ENCODE assay signal across 19 cellular contexts in genomic region chr9:35529156-35529823, GRCh38.
A peak's percentile ranks its signal among the peaks of the same experiment; 100 is the strongest.
DNase-seq lines count a peak whose midpoint lies in the region.
"Had no signal": no experiment of that assay in that cellular context is flagged by ENCODE, and none has a peak within 500 bp of the region (broad histone marks: within the 10 kb centered on the region; RNA-seq: fewer than 3 reads in every experiment).

No MANE protein-coding gene starts in this region.

- peak overlapping the region; percentile 32 for H3K4me3 ChIP-seq in rectal smooth muscle tissue (ENCODE audit: low read length)
- H3K4me3 ChIP-seq: body of pancreas, prostate gland had no signal

- no peaks in the 10 kb centered on the region for H3K36me3 ChIP-seq in rectal smooth muscle tissue (ENCODE audit: control insufficient read depth, insufficient read depth, low read length)
- H3K36me3 ChIP-seq: prostate gland, WERI-Rb-1 had no signal

- H3K4me1 ChIP-seq in rectal smooth muscle tissue (ENCODE audit: control insufficient read depth, insufficient read depth, low read length) = peaks cover 10% of the 10 kb centered on the region

- H3K27ac ChIP-seq in rectal smooth muscle tissue (ENCODE audit: low read depth, low read length) = peak overlapping the region; percentile 15
- H3K27ac ChIP-seq: prostate gland, WERI-Rb-1 had no signal

- no peaks in the 10 kb centered on the region for H3K27me3 ChIP-seq in rectal smooth muscle tissue (ENCODE audit: control insufficient read depth, insufficient read depth, low read length)
- H3K27me3 ChIP-seq: body of pancreas had no signal

- DNase-seq in CD1c-positive myeloid dendritic cell (ENCODE audit: extremely low spot score) (peak; percentile 12), NCI-H526 treated with DMSO at 0.1 percent for 48 hours (lab: John Stamatoyannopoulos, UW) (peak; percentile 45), inferior parietal cortex (ENCODE audit: extremely low spot score) (peak; percentile 54), NCI-H1092 (lab: John Stamatoyannopoulos, UW) (no peak), NCI-H146 (lab: John Stamatoyannopoulos, UW) (no peak), GM19238 (ENCODE audit: insufficient read length, low spot score) (no peak), hypothalamus (lab: John Stamatoyannopoulos, UW) (no peak)
- DNase-seq: ACHN; activated CD4-positive, alpha-beta T cell treated with anti-CD3 and anti-CD28 coated beads, Interleukin-2, amount 50 U/mL, for 1 hour; activated CD8-positive, alpha-beta memory T cell treated with anti-CD3 and anti-CD28 coated beads, Interleukin-2, amount 50 U/mL, for 4 hours; body of pancreas; cortex of kidney; foreskin fibroblast; NCI-H187; NCI-H446 treated with DMSO at 0.1 percent for 48 hours; T-helper 17 cell; WERI-Rb-1 had no signal

- H3K9ac ChIP-seq in rectal smooth muscle tissue (ENCODE audit: low read length) = no peak overlapping the region

Comparison
In these comparisons a context has a peak if more than half of its experiments do, and no peak if none do; other contexts are left out.
1. DNase-seq: peak in CD1c-positive myeloid dendritic cell (single experiment), NCI-H526 treated with DMSO at 0.1 percent for 48 hours (single experiment) and inferior parietal cortex (single experiment); none in NCI-H1092 (single experiment), NCI-H146 (single experiment), GM19238 (single experiment) and hypothalamus (0 of 51).